ENCODE assay signal across 8 cellular contexts in the genomic region with DNA sequence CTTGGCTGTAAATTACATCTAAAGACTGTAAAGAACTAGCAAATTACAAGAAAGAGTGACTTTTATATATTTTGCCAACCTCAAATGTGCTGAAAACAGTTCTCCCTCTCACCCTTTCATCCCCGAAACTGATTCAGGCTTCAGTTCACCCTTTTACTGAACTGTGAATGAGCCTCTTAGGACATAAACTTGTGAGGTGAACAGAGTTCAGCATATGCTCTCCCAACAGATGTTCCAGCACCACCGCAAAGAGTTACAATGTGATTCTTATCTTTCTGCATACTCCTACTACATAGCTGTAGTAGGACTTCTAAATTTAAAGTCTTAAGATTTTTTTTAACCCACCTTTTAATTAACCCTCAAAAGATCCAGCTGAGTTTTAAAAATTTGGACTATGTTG. TPM values are rescaled to one million over a fixed set of nuclear protein-coding genes. Genes with fewer than 3 reads are reported as not detected.
A peak's percentile ranks its signal among the peaks of the same experiment; 100 is the strongest.
DNase-seq lines count a peak whose midpoint lies in the region; ATAC-seq and TF ChIP-seq lines count a peak whose summit lies in the region.

No MANE protein-coding gene starts in this region.

- DNase-seq in Caco-2 (no peak), Karpas-422 (no peak), choroid plexus epithelial cell (ENCODE audit: low read depth) (peak; percentile 62), natural killer cell (no peak), ureter (ENCODE audit: low spot score) (no peak), dedifferentiated amniotic fluid mesenchymal stem cell (ENCODE audit: extremely low spot score) (no peak), T-helper 9 cell (no peak)

- H3K9ac ChIP-seq in Karpas-422 (ENCODE audit: low read length) = peak overlapping the region; percentile 77

- no peak overlapping the region for H2AFZ ChIP-seq in Karpas-422 (ENCODE audit: low read length)

- no peak for TF ChIP-seq CTCF in Caco-2 (IDR thresholded peaks at IDR 0.05; ENCODE audit: insufficient read depth in 1 of 2, low read depth in 1 of 2, low read length in 1 of 2, severe bottlenecking in 1 of 2, unreplicated experiment in 1 of 2)
- no peak for TF ChIP-seq CTCF in choroid plexus epithelial cell (conservative IDR thresholded peaks at IDR 0.05; ENCODE audit: low read depth, low read length)
- TF ChIP-seq CTCF in natural killer cell (IDR thresholded peaks at IDR 0.05) = no peak

- H3K4me2 ChIP-seq in Karpas-422 (ENCODE audit: low read depth, low read length, poor library complexity, severe bottlenecking) = peak overlapping the region; percentile 94

- peak overlapping the region; percentile 69 for H3K4me3 Mint-ChIP-seq in Caco-2 (ENCODE audit: unreplicated experiment)
- H3K4me3 Mint-ChIP-seq in natural killer cell = peak overlapping the region; percentile 91

- no peaks in the 10 kb centered on the region for H3K27me3 ChIP-seq in Caco-2 (replicated peaks; ENCODE audit: control insufficient read depth, insufficient read depth, low read length)
- no peaks in the 10 kb centered on the region for H3K27me3 ChIP-seq in Karpas-422 (ENCODE audit: low read length)

- H3K36me3 ChIP-seq in Caco-2 (ENCODE audit: control insufficient read depth, insufficient read depth, low read length) = no peaks in the 10 kb centered on the region
- no peaks in the 10 kb centered on the region for H3K36me3 ChIP-seq in Karpas-422 (ENCODE audit: insufficient read depth, low read length)

- no peaks in the 10 kb centered on the region for H3K4me1 Mint-ChIP-seq in Caco-2 (ENCODE audit: low read depth, unreplicated experiment)
- peaks cover 23 to 28% of the 10 kb centered on the region in 2 donors for H3K4me1 Mint-ChIP-seq in natural killer cell

- H3K36me3 Mint-ChIP-seq in Caco-2 (ENCODE audit: insufficient read depth, unreplicated experiment) (no peaks in the 10 kb centered on the region), natural killer cell (no peaks in the 10 kb centered on the region)

- peaks cover 30% of the 10 kb centered on the region for H3K79me2 ChIP-seq in Karpas-422 (ENCODE audit: low read length)

- no peak overlapping the region for H3K27ac ChIP-seq in Karpas-422 (ENCODE audit: low read length)

- H3K9me2 ChIP-seq in Karpas-422 (replicated peaks; ENCODE audit: insufficient read depth, low read length) = no peaks in the 10 kb centered on the region

- CTCF ChIA-PET in Caco-2 (lab: Charles Lee) = no interaction called here

- H3K4me3 ChIP-seq in Caco-2 (ENCODE audit: low read depth, low read length) (no peak overlapping the region; the same call in 1 of the 2 replicates), Karpas-422 (ENCODE audit: low read length) (peak overlapping the region; percentile 83), choroid plexus epithelial cell (ENCODE audit: low read depth, low read length) (peak overlapping the region; percentile 86)

- H4K20me1 ChIP-seq in Karpas-422 (ENCODE audit: insufficient read depth, low read depth, low read length) = no peaks in the 10 kb centered on the region

- BruUV-seq in Caco-2 (replicated peaks; lab: Mats Ljungman, UMichigan) = TSS peak; percentile 45

- ATAC-seq in natural killer cell (no peak), HG03342 (IDR thresholded peaks at IDR 0.05; ENCODE audit: unreplicated experiment) (no peak)

- POLR2A ChIA-PET in Caco-2 (lab: Charles Lee) = no interaction called here

- intact Hi-C loops in Caco-2 (cut with micrococcal nuclease; ENCODE audit: unreplicated experiment) = loop anchor here (10.0 kb wide), 1 partner anchor 337 kb away; a partner anchor contains a TSS
- intact Hi-C loops in natural killer cell (cut with micrococcal nuclease) = loop anchor here (5.0 to 10.0 kb wide), 2 partner anchors 193 to 901 kb away; a partner anchor contains a TSS

- no peak overlapping the region for H3K27ac Mint-ChIP-seq in Caco-2 (ENCODE audit: unreplicated experiment)
- peak overlapping the region; percentile 78 to 87 for H3K27ac Mint-ChIP-seq in natural killer cell

- H3K9me3 Mint-ChIP-seq in Caco-2 (ENCODE audit: unreplicated experiment) (no peaks in the 10 kb centered on the region), natural killer cell (no peaks in the 10 kb centered on the region)

- no peaks in the 10 kb centered on the region for H3K27me3 Mint-ChIP-seq in Caco-2 (ENCODE audit: insufficient read depth, unreplicated experiment)
- H3K27me3 Mint-ChIP-seq in natural killer cell (ENCODE audit: low read depth in 2 of 2) = peaks cover 0 to 7% of the 10 kb centered on the region in 2 donors

- H3K4me1 ChIP-seq in Caco-2 = peaks cover 5% of the 10 kb centered on the region; the same call in 1 of the 2 replicates
- H3K4me1 ChIP-seq in Karpas-422 (ENCODE audit: low read length) = peaks cover 8% of the 10 kb centered on the region

- H3K9me3 ChIP-seq in Caco-2 = no peaks in the 10 kb centered on the region
- H3K9me3 ChIP-seq in Karpas-422 (ENCODE audit: low read length) = no peaks in the 10 kb centered on the region

RNA-seq across cellular contexts. Expression of a gene that starts 1.2 kb away (rescaled TPM):
- total RNA-seq in Caco-2 (2022) (6.9 and 8.9 TPM in 2 replicates), natural killer cell (10 to 100 TPM; 50.4 to 81.2 (median 59.6) TPM), ureter (36.8 TPM)
- 20.6 and 42.6 TPM in 2 replicates for total RNA-seq in Karpas-422 (2014; rRNA removed; shearing (Covaris generic); ENCODE audit: low replicate concordance)
